In genomic region chr21:25607812-25608737, GRCh38 we compare ENCODE assay signal across 1 cellular context.
TF ChIP-seq lines count a peak whose summit lies in the region.

No MANE protein-coding gene starts in this region.

TF ChIP-seq in IMR-90, 13 proteins besides CTCF, POLR2A, EP300 and RAD21:
- TF ChIP-seq SMC3 (IDR thresholded peaks at IDR 0.05; ENCODE audit: low read depth, low read length) (peak; percentile 90), MAZ (IDR thresholded peaks at IDR 0.05; ENCODE audit: borderline replicate concordance, low read depth, low read length) (no peak), MAFK (IDR thresholded peaks at IDR 0.05; ENCODE audit: low read depth, low read length) (0 out of 2 replicates have a peak, but pooled peaks have one; percentile 2), RCOR1 (IDR thresholded peaks at IDR 0.05; ENCODE audit: insufficient replicate concordance, low read length) (peak; percentile 31)
TF ChIP-seq in IMR-90: peak in this region for 3.
